In genomic region chr7:31940167-31940566, GRCh38 we compare ENCODE assay signal across 1 cellular context.
TF ChIP-seq lines count a peak whose summit lies in the region.

No MANE protein-coding gene starts in this region.

TF ChIP-seq in IMR-90, 13 proteins besides CTCF, POLR2A, EP300 and RAD21:
- no peak for TF ChIP-seq BHLHE40 (IDR thresholded peaks at IDR 0.05; ENCODE audit: low read depth, low read length)
- TF ChIP-seq MXI1 (IDR thresholded peaks at IDR 0.05; ENCODE audit: borderline replicate concordance, low read depth, low read length): no peak
- TF ChIP-seq FOS (IDR thresholded peaks at IDR 0.05; ENCODE audit: low read depth, low read length): no peak
- TF ChIP-seq NFE2L2 (IDR thresholded peaks at IDR 0.05; ENCODE audit: low read depth, low read length): no peak
- TF ChIP-seq ELK1 (IDR thresholded peaks at IDR 0.05; ENCODE audit: borderline replicate concordance, low read depth, low read length): no peak
- no peak for TF ChIP-seq RFX5 (IDR thresholded peaks at IDR 0.05; ENCODE audit: low read depth, low read length)
- TF ChIP-seq MAFK (IDR thresholded peaks at IDR 0.05; ENCODE audit: low read depth, low read length): no peak
- no peak for TF ChIP-seq CHD1 (IDR thresholded peaks at IDR 0.05; ENCODE audit: low read depth, low read length)
- TF ChIP-seq SMC3 (IDR thresholded peaks at IDR 0.05; ENCODE audit: low read depth, low read length): no peak
- no peak for TF ChIP-seq USF2 (IDR thresholded peaks at IDR 0.05; ENCODE audit: low read depth, low read length)
- TF ChIP-seq MAZ (IDR thresholded peaks at IDR 0.05; ENCODE audit: borderline replicate concordance, low read depth, low read length): no peak
